In genomic region chr1:145965119-145965744, GRCh38 we compare ENCODE assay signal across 8 cellular contexts. TPM values are rescaled to one million over a fixed set of nuclear protein-coding genes. Genes with fewer than 3 reads are reported as not detected.
DNase-seq lines count a peak whose midpoint lies in the region; ATAC-seq, FAIRE-seq and TF ChIP-seq lines count a peak whose summit lies in the region.

No MANE protein-coding gene starts in this region.

- peak overlapping the region; percentile 89 for H3K27ac Mint-ChIP-seq in activated CD4-positive, alpha-beta T cell treated with anti-CD3 and anti-CD28 coated beads, Interleukin-2, amount 10 ng/mL, durations not matched to agents 7 days and 5 days
- H3K27ac Mint-ChIP-seq in astrocyte (ENCODE audit: unreplicated experiment): no peak overlapping the region

- H3K36me3 Mint-ChIP-seq in activated CD4-positive, alpha-beta T cell treated with anti-CD3 and anti-CD28 coated beads, Interleukin-2, amount 10 ng/mL, durations not matched to agents 7 days and 5 days (ENCODE audit: low read depth): peaks cover 13% of the 10 kb centered on the region
- H3K36me3 Mint-ChIP-seq in astrocyte (ENCODE audit: low read depth, unreplicated experiment): no peaks in the 10 kb centered on the region

- H3K79me2 ChIP-seq in astrocyte (ENCODE audit: insufficient read depth, low read length): peaks cover 5% of the 10 kb centered on the region

- no peak for TF ChIP-seq CTCF in astrocyte (IDR thresholded peaks at IDR 0.05; ENCODE audit: insufficient read depth, low read depth, low read length)
- no peak for TF ChIP-seq CTCF in right lobe of liver (IDR thresholded peaks at IDR 0.05)
- TF ChIP-seq CTCF in thoracic aorta (IDR thresholded peaks at IDR 0.05): no peak

- 0% methylated on average over 5 of the region's 5 CpGs for WGBS in right lobe of liver (ENCODE audit: insufficient coverage, low coverage, low lambda C conversion rate, missing lambda C conversion rate)

- intact Hi-C loops in right lobe of liver (cut with DNase I): no loop called here

- H3K4me1 ChIP-seq in astrocyte (ENCODE audit: insufficient read depth, low read length): peaks cover 35% of the 10 kb centered on the region
- H3K4me1 ChIP-seq in right lobe of liver: peaks cover 0 to 30% (median 7%) of the 10 kb centered on the region in 4 donors
- peaks cover 19 to 29% of the 10 kb centered on the region in 2 donors for H3K4me1 ChIP-seq in thoracic aorta (ENCODE audit: control insufficient read depth in 1 of 2, low read depth in 2 of 2)

- H3K36me3 ChIP-seq in astrocyte (ENCODE audit: insufficient read depth, low read length): no peaks in the 10 kb centered on the region
- H3K36me3 ChIP-seq in right lobe of liver: no peaks in the 10 kb centered on the region
- H3K36me3 ChIP-seq in thoracic aorta: no peaks in the 10 kb centered on the region

- peak overlapping the region; percentile 93 for H3K4me2 ChIP-seq in astrocyte (ENCODE audit: low read length)

- H3K27me3 ChIP-seq in astrocyte (ENCODE audit: insufficient read depth, low read length) (no peaks in the 10 kb centered on the region), right lobe of liver (no peaks in the 10 kb centered on the region), thoracic aorta (replicated peaks; ENCODE audit: insufficient read depth) (no peaks in the 10 kb centered on the region)

- peak overlapping the region; percentile 95 for H3K4me3 Mint-ChIP-seq in activated CD4-positive, alpha-beta T cell treated with anti-CD3 and anti-CD28 coated beads, Interleukin-2, amount 10 ng/mL, durations not matched to agents 7 days and 5 days
- H3K4me3 Mint-ChIP-seq in astrocyte (ENCODE audit: unreplicated experiment): peak overlapping the region; percentile 89

- H4K20me1 ChIP-seq in astrocyte (ENCODE audit: insufficient read depth, low read length): no peaks in the 10 kb centered on the region

- peak overlapping the region; percentile 84 for H3K9ac ChIP-seq in astrocyte (ENCODE audit: low read length)

- no peak for TF ChIP-seq POLR2A in right lobe of liver (IDR thresholded peaks at IDR 0.05)

- H3K27me3 Mint-ChIP-seq in activated CD4-positive, alpha-beta T cell treated with anti-CD3 and anti-CD28 coated beads, Interleukin-2, amount 10 ng/mL, durations not matched to agents 7 days and 5 days: no peaks in the 10 kb centered on the region
- no peaks in the 10 kb centered on the region for H3K27me3 Mint-ChIP-seq in astrocyte (ENCODE audit: low read depth, unreplicated experiment)

- H3K27ac ChIP-seq in astrocyte (ENCODE audit: low read depth, low read length) (no peak overlapping the region), right lobe of liver (peak overlapping the region; percentile 59 to 79 (median 74)), thoracic aorta (peak overlapping the region; percentile 88 to 93)

- no peak for ATAC-seq in right lobe of liver
- no peak for ATAC-seq in thoracic aorta (ENCODE audit: insufficient number of reproducible peaks, low FRiP score, low read depth)
- ATAC-seq in GM19455 (IDR thresholded peaks at IDR 0.05; ENCODE audit: unreplicated experiment): no peak
- no peak for ATAC-seq in HG03565 (IDR thresholded peaks at IDR 0.05; ENCODE audit: unreplicated experiment)

- peaks cover 46% of the 10 kb centered on the region for H3K4me1 Mint-ChIP-seq in activated CD4-positive, alpha-beta T cell treated with anti-CD3 and anti-CD28 coated beads, Interleukin-2, amount 10 ng/mL, durations not matched to agents 7 days and 5 days
- peaks cover 26% of the 10 kb centered on the region for H3K4me1 Mint-ChIP-seq in astrocyte (ENCODE audit: low read depth, unreplicated experiment)

- POLR2A ChIA-PET in activated CD4-positive, alpha-beta T cell treated with anti-CD3 and anti-CD28 coated beads, Interleukin-2, amount 10 ng/mL, durations not matched to agents 7 days and 5 days (lab: Charles Lee): interaction anchor here (0.6 to 1.4 kb wide), 5 partner anchors 8 to 87 kb away, joined by 3 to 6 read pairs (median 4); partner anchors contain the start of gene RBM8A

- peaks cover 7% of the 10 kb centered on the region for H3K9me3 Mint-ChIP-seq in activated CD4-positive, alpha-beta T cell treated with anti-CD3 and anti-CD28 coated beads, Interleukin-2, amount 10 ng/mL, durations not matched to agents 7 days and 5 days
- no peaks in the 10 kb centered on the region for H3K9me3 Mint-ChIP-seq in astrocyte (ENCODE audit: unreplicated experiment)

- no peak for DNase-seq in activated CD4-positive, alpha-beta T cell treated with anti-CD3 and anti-CD28 coated beads, Interleukin-2, amount 10 ng/mL, durations not matched to agents 7 days and 5 days
- DNase-seq in activated CD4-positive, alpha-beta T cell treated with anti-CD3 and anti-CD28 coated beads, Interleukin-2, amount 50 U/mL, for 48 hours: no peak
- DNase-seq in astrocyte (ENCODE audit: low read depth) (no peak), right lobe of liver (no peak), thoracic aorta (ENCODE audit: low spot score) (no peak), LoVo (ENCODE audit: low spot score) (no peak)

- CTCF ChIA-PET in activated CD4-positive, alpha-beta T cell treated with anti-CD3 and anti-CD28 coated beads, Interleukin-2, amount 10 ng/mL, durations not matched to agents 7 days and 5 days (lab: Charles Lee): interaction anchor here (0.8 to 3.9 kb wide), 10 partner anchors 8 to 120 kb away, joined by 3 to 43 read pairs (median 6); partner anchors contain the start of genes NUDT17 and RBM8A

- peaks cover 5% of the 10 kb centered on the region for H3K9me3 ChIP-seq in astrocyte (ENCODE audit: insufficient read depth, low read depth, low read length)
- H3K9me3 ChIP-seq in right lobe of liver: no peaks in the 10 kb centered on the region
- H3K9me3 ChIP-seq in thoracic aorta: no peaks in the 10 kb centered on the region

- H3K4me3 ChIP-seq in astrocyte (ENCODE audit: insufficient read depth, low read depth, low read length): peak overlapping the region; percentile 87
- peak overlapping the region; percentile 62 to 74 (median 63) for H3K4me3 ChIP-seq in right lobe of liver
- H3K4me3 ChIP-seq in thoracic aorta: peak overlapping the region; percentile 92

- H2AFZ ChIP-seq in astrocyte (ENCODE audit: low read depth, low read length): peak overlapping the region; percentile 93

- no peak for FAIRE-seq in astrocyte (lab: Jason Lieb, UNC)

RNA-seq across cellular contexts. Expression of gene POLR3GL, which starts 0.7 kb away (rescaled TPM):
- 10 to 100 TPM; 27.3 to 29.2 TPM for total RNA-seq in activated CD4-positive, alpha-beta T cell treated with anti-CD3 and anti-CD28 coated beads, Interleukin-2, amount 10 ng/mL, durations not matched to agents 7 days and 5 days
- 19.2 and 20.5 TPM in 2 replicates for total RNA-seq in astrocyte
- 10 to 100 TPM in 4 of 6 experiments, 1 to 10 TPM in 2; 8.4 to 14.3 (median 11.9) TPM for total RNA-seq in right lobe of liver
- total RNA-seq in thoracic aorta: 10 to 100 TPM; 16.9 TPM

RNA-seq across cellular contexts. Expression of gene ANKRD34A, which starts 0.9 kb away (rescaled TPM):
- total RNA-seq in activated CD4-positive, alpha-beta T cell treated with anti-CD3 and anti-CD28 coated beads, Interleukin-2, amount 10 ng/mL, durations not matched to agents 7 days and 5 days: 1 to 10 TPM; 2.0 to 2.2 TPM
- total RNA-seq in astrocyte: 5.8 and 6.3 TPM in 2 replicates
- under 1 TPM in 5 of 6 experiments, not detected in 1; 0.14 to 0.88 (median 0.22) TPM for total RNA-seq in right lobe of liver
- 1 to 10 TPM; 1.1 TPM for total RNA-seq in thoracic aorta

RNA-seq across cellular contexts. Expression of gene LIX1L, which starts 7.4 kb away (rescaled TPM):
- 10 to 100 TPM; 49.5 to 57.5 TPM for total RNA-seq in activated CD4-positive, alpha-beta T cell treated with anti-CD3 and anti-CD28 coated beads, Interleukin-2, amount 10 ng/mL, durations not matched to agents 7 days and 5 days
- total RNA-seq in astrocyte (35.4 and 37.2 TPM in 2 replicates), right lobe of liver (10 to 100 TPM; 10.6 to 11.9 (median 11.0) TPM), thoracic aorta (10 to 100 TPM; 45.4 to 49.5 TPM)

RNA-seq across cellular contexts. Expression of gene TXNIP, which starts 31.1 kb away (rescaled TPM):
- total RNA-seq in activated CD4-positive, alpha-beta T cell treated with anti-CD3 and anti-CD28 coated beads, Interleukin-2, amount 10 ng/mL, durations not matched to agents 7 days and 5 days: 100 to 1,000 TPM; 240 to 262 TPM
- total RNA-seq in astrocyte: 157 and 217 TPM in 2 replicates
- total RNA-seq in right lobe of liver: 100 to 1,000 TPM in 3 of 6 experiments, 10 to 100 TPM in 3; 56.3 to 398 (median 134) TPM
- total RNA-seq in thoracic aorta: 100 to 1,000 TPM; 423 to 622 TPM

RNA-seq across cellular contexts. Expression of gene RBM8A, which starts 37.9 kb away (rescaled TPM):
- 100 to 1,000 TPM; 175 to 188 TPM for total RNA-seq in activated CD4-positive, alpha-beta T cell treated with anti-CD3 and anti-CD28 coated beads, Interleukin-2, amount 10 ng/mL, durations not matched to agents 7 days and 5 days
- total RNA-seq in astrocyte: 157 and 177 TPM in 2 replicates
- 10 to 100 TPM; 41.1 to 68.4 (median 56.3) TPM for total RNA-seq in right lobe of liver
- 100 to 1,000 TPM in 1 of 2 donors, 10 to 100 TPM in 1; 37.8 to 151 TPM for total RNA-seq in thoracic aorta
